12 cellular contexts compared by ENCODE assay signal in genomic region chrX:21657318-21658151, GRCh38. TPM values are rescaled to one million over a fixed set of nuclear protein-coding genes. Genes with fewer than 3 reads are reported as not detected.
A peak's percentile ranks its signal among the peaks of the same experiment; 100 is the strongest.
DNase-seq lines count a peak whose midpoint lies in the region; TF ChIP-seq lines count a peak whose summit lies in the region.
"Had no signal": no experiment of that assay in that cellular context is flagged by ENCODE, and none has a peak within 500 bp of the region (broad histone marks: within the 10 kb centered on the region; RNA-seq: fewer than 3 reads in every experiment).

No MANE protein-coding gene starts in this region.

- H3K9me3 ChIP-seq in mononuclear cell (ENCODE audit: low read depth, low read length), result no peaks in the 10 kb centered on the region
- no peaks in the 10 kb centered on the region for H3K9me3 ChIP-seq in vagina

- intact Hi-C loops in vagina (cut with DNase I), result no loop called here

- TF ChIP-seq POLR2A in vagina (IDR thresholded peaks at IDR 0.05), result no peak

- H3K27ac ChIP-seq in vagina, result no peak overlapping the region
- H3K27ac ChIP-seq: WERI-Rb-1 had no signal

- peaks cover 20% of the 10 kb centered on the region for H3K27me3 Mint-ChIP-seq in activated naive CD4-positive, alpha-beta T cell treated with anti-CD3 and anti-CD28 coated beads, Interleukin-2, amount 10 ng/mL, durations not matched to agents 7 days and 5 days

- no peaks in the 10 kb centered on the region for H3K4me1 ChIP-seq in mononuclear cell (ENCODE audit: insufficient read depth, low read length)
- H3K4me1 ChIP-seq in vagina, result no peaks in the 10 kb centered on the region

- H3K27ac Mint-ChIP-seq in activated naive CD4-positive, alpha-beta T cell treated with anti-CD3 and anti-CD28 coated beads, Interleukin-2, amount 10 ng/mL, durations not matched to agents 7 days and 5 days, result peak overlapping the region; percentile 28
- H3K27ac Mint-ChIP-seq: natural killer cell had no signal

- peak overlapping the region; percentile 62 for H3K4me3 Mint-ChIP-seq in activated naive CD4-positive, alpha-beta T cell treated with anti-CD3 and anti-CD28 coated beads, Interleukin-2, amount 10 ng/mL, durations not matched to agents 7 days and 5 days
- H3K4me3 Mint-ChIP-seq: natural killer cell had no signal

- H3K4me3 ChIP-seq in mononuclear cell (ENCODE audit: low read length) (peak overlapping the region; percentile 6), vagina (no peak overlapping the region)

- CTCF ChIA-PET in activated naive CD4-positive, alpha-beta T cell treated with anti-CD3 and anti-CD28 coated beads, Interleukin-2, amount 10 ng/mL, durations not matched to agents 7 days and 5 days (lab: Charles Lee), result no interaction called here

- no peaks in the 10 kb centered on the region for H3K9me3 Mint-ChIP-seq in activated naive CD4-positive, alpha-beta T cell treated with anti-CD3 and anti-CD28 coated beads, Interleukin-2, amount 10 ng/mL, durations not matched to agents 7 days and 5 days
- H3K9me3 Mint-ChIP-seq: natural killer cell had no signal

- H3K36me3 Mint-ChIP-seq in activated naive CD4-positive, alpha-beta T cell treated with anti-CD3 and anti-CD28 coated beads, Interleukin-2, amount 10 ng/mL, durations not matched to agents 7 days and 5 days, result peaks cover 4% of the 10 kb centered on the region
- H3K36me3 Mint-ChIP-seq: natural killer cell had no signal

- H3K36me3 ChIP-seq in vagina, result no peaks in the 10 kb centered on the region
- H3K36me3 ChIP-seq: WERI-Rb-1 had no signal

- H3K27me3 ChIP-seq in mononuclear cell (ENCODE audit: insufficient read depth, low read length) (peaks cover 8% of the 10 kb centered on the region), vagina (no peaks in the 10 kb centered on the region)

- peaks cover 9% of the 10 kb centered on the region for H3K4me1 Mint-ChIP-seq in activated naive CD4-positive, alpha-beta T cell treated with anti-CD3 and anti-CD28 coated beads, Interleukin-2, amount 10 ng/mL, durations not matched to agents 7 days and 5 days
- H3K4me1 Mint-ChIP-seq: natural killer cell had no signal

- TF ChIP-seq CTCF in vagina (IDR thresholded peaks at IDR 0.05), result no peak

- peak; percentile 5 for DNase-seq in stimulated activated CD4-positive, alpha-beta T cell treated with anti-CD3 and anti-CD28 coated beads, Interleukin-4, amount 100 ng/mL, for 1 hour
- DNase-seq in stimulated activated CD4-positive, alpha-beta T cell treated with anti-CD3 and anti-CD28 coated beads, Interleukin-4, amount 100 ng/mL, for 24 hours, result no peak
- DNase-seq in activated naive CD4-positive, alpha-beta T cell treated with anti-CD3 and anti-CD28 coated beads, Interleukin-2, amount 10 ng/mL, durations not matched to agents 7 days and 5 days, result peak; percentile 29
- no peak for DNase-seq in HUDEP-2 (lab: John Stamatoyannopoulos, UW; ENCODE audit: unreplicated experiment in 76 of 76)
- DNase-seq in activated gamma-delta T cell treated with Interleukin-2 at 50 U/mL for 16 hours, result no peak
- DNase-seq in vagina (ENCODE audit: extremely low spot score in 2 of 2), result no peak
- no peak for DNase-seq in NCI-H748 (lab: John Stamatoyannopoulos, UW; ENCODE audit: unreplicated experiment)
- DNase-seq: Kasumi-1, natural killer cell, WERI-Rb-1 had no signal

RNA-seq across cellular contexts. Expression of gene KLHL34, which starts 0.6 kb away (rescaled TPM):
- total RNA-seq in mononuclear cell, result 0.21 TPM
- not detected for total RNA-seq in vagina
- total RNA-seq: G401, natural killer cell had no signal

Comparison
In these comparisons a context has a peak if more than half of its experiments do, and no peak if none do; other contexts are left out.
1. DNase-seq: peak in stimulated activated CD4-positive, alpha-beta T cell treated with anti-CD3 and anti-CD28 coated beads, Interleukin-4, amount 100 ng/mL, for 1 hour (single experiment) and activated naive CD4-positive, alpha-beta T cell treated with anti-CD3 and anti-CD28 coated beads, Interleukin-2, amount 10 ng/mL, durations not matched to agents 7 days and 5 days (single experiment); none in stimulated activated CD4-positive, alpha-beta T cell treated with anti-CD3 and anti-CD28 coated beads, Interleukin-4, amount 100 ng/mL, for 24 hours (single experiment), HUDEP-2 (0 of 76), activated gamma-delta T cell treated with Interleukin-2 at 50 U/mL for 16 hours (single experiment), vagina (0 of 2) and NCI-H748 (single experiment).